19 cellular contexts compared by ENCODE assay signal in the genomic region with DNA sequence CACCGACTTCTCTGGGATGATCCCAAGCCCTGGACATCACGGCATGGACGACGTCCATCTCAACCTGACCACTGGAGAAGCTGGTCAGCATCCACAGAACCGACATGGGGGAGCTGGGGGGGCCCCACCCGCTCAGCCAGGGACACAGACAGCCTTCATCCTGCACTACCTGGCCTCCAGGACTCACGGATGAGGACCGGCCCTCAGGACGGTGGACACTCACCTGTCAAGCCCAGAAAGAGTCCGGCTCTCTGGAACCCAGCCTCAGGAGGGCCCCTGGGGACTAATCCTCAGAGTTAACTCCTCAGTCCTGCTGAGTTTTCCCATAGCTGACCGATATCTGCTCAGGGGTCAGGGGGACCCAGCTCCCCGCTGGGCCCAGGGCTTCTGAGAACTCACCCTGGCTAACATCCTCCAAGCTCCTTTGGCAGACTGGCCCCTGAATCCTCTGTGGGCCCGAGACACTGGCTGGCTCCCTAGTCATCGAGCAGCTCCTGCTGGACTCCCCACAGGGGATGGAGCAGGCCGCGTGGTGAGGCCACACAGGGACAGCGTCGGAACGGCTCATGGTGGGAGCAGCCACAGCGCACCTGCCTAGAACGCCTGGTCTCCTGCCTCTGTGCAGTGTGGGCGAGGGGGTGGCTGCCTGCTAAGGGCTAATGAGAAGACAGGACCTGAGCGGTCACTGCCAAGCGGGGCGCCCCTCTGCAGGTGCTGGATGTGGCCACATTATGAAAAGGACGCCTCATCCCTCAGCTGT.
"Had no signal": no experiment of that assay in that cellular context is flagged by ENCODE, and none has a peak within 500 bp of the region (broad histone marks: within the 10 kb centered on the region; RNA-seq: fewer than 3 reads in every experiment).

No MANE protein-coding gene starts in this region.

- H3K4me3 Mint-ChIP-seq: IgD-negative memory B cell had no signal

- H3K27me3 ChIP-seq: MG63 had no signal

- H3K27ac ChIP-seq: HL-60 had no signal

- FAIRE-seq: HTR-8/SVneo, K562, RCC 7860 had no signal

- H3K27ac Mint-ChIP-seq: IgD-negative memory B cell had no signal

- H3K9me3 ChIP-seq: MG63 had no signal

- H3K4me3 ChIP-seq: K562, MG63 had no signal

- DNase-seq: MG63, NCI-H1092, NCI-H1105 treated with DMSO at 0.1 percent for 48 hours, NCI-H1417 treated with DMSO at 0.1 percent for 48 hours, NCI-H146, NCI-H1694 treated with DMSO at 0.1 percent for 48 hours, NCI-H1930, NCI-H2107, NCI-H2227 treated with DMSO at 0.1 percent for 48 hours, NCI-H524, NCI-H774, RPMI8226, SHP77 had no signal

- ATAC-seq: K562, SK-N-SH treated with all-trans-retinoic acid at 6 μM for 48 hours had no signal

- H3K36me3 ChIP-seq: MG63 had no signal

- H3K27me3 Mint-ChIP-seq: IgD-negative memory B cell had no signal
